Comparison of ENCODE assay signal across 8 cellular contexts in the genomic region with DNA sequence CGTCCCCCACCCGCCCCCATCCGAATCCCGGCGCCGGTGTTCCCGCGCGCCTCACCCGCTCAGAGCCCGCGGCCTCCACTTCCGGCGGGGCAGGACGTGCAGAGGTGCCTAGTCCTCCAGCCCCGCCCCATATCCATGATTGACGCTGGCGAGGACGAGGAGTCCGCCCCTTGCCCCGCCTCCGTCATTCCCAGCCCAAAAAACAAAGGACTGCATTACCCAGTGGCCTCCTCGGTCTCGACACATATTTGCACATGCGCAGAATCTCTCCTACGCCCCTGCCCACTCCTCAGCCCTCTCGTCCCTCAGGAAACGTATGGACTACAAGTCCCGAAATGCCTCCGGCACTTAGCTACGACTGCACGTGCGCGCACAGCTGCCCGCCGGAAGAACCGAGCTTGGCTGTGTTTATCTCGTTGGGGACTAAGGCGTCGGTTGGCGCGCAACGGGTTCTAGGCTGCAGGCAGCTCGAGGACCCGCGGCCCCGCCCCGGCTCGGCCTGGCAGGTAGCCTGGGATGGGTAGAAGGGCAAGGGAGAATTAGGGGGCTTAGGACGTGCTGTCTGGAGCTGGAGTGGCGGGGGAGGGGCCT. TPM values are rescaled to one million over a fixed set of nuclear protein-coding genes. Genes with fewer than 3 reads are reported as not detected.
A peak's percentile ranks its signal among the peaks of the same experiment; 100 is the strongest.
DNase-seq lines count a peak whose midpoint lies in the region; ATAC-seq lines count a peak whose summit lies in the region.

A gene with protein sequence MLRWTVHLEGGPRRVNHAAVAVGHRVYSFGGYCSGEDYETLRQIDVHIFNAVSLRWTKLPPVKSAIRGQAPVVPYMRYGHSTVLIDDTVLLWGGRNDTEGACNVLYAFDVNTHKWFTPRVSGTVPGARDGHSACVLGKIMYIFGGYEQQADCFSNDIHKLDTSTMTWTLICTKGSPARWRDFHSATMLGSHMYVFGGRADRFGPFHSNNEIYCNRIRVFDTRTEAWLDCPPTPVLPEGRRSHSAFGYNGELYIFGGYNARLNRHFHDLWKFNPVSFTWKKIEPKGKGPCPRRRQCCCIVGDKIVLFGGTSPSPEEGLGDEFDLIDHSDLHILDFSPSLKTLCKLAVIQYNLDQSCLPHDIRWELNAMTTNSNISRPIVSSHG (plus strand): TSS at position 407 of the 591 bp plus-strand sequence. CDS start 2,944 bp downstream, outside the sequence.
A gene (minus strand): TSS at position 104 of the 591 bp plus-strand sequence. CDS start 133 bp downstream, outside the sequence.

- peak; percentile 96 for DNase-seq in COLO668 (lab: John Stamatoyannopoulos, UW; ENCODE audit: unreplicated experiment)
- DNase-seq in HT1080 (ENCODE audit: low read depth): peak; percentile 100
- DNase-seq in NOMO-1 treated with DMSO at 0.1 percent for 48 hours (lab: John Stamatoyannopoulos, UW; ENCODE audit: unreplicated experiment): peak; percentile 100
- DNase-seq in activated CD8-positive, alpha-beta memory T cell treated with anti-CD3 and anti-CD28 coated beads for 4 hours (ENCODE audit: low read depth in 2 of 2): peak; percentile 97 to 98
- DNase-seq in effector memory CD4-positive, alpha-beta T cell: peak; percentile 98 to 99 (median 99)
- DNase-seq in lung microvascular endothelial cell (ENCODE audit: low read depth in 2 of 2): peak; percentile 100
- DNase-seq in stimulated activated CD4-positive, alpha-beta T cell treated with anti-CD3 and anti-CD28 coated beads, TNF-alpha, amount 100 ng/mL, for 48 hours (ENCODE audit: low read depth in 3 of 3): peak; percentile 98 to 99 (median 99)

- H3K4me1 ChIP-seq in effector memory CD4-positive, alpha-beta T cell (ENCODE audit: control insufficient read depth, insufficient read depth, low read length, poor library complexity, severe bottlenecking): peaks cover 23% of the 10 kb centered on the region

- H3K27ac ChIP-seq in effector memory CD4-positive, alpha-beta T cell (ENCODE audit: insufficient read depth, low read length, poor library complexity, severe bottlenecking): peak within 1 kb of the TSS; percentile 79

- no peaks in the 10 kb centered on the region for H3K9me3 ChIP-seq in effector memory CD4-positive, alpha-beta T cell (ENCODE audit: control insufficient read depth, low read length)

- peaks cover 48% of the 10 kb centered on the region for H3K36me3 ChIP-seq in effector memory CD4-positive, alpha-beta T cell (ENCODE audit: control insufficient read depth, insufficient read depth, low read length)

- H3K4me3 ChIP-seq in effector memory CD4-positive, alpha-beta T cell (ENCODE audit: insufficient read depth, low read depth, low read length, poor library complexity, severe bottlenecking): peak within 1 kb of the TSS; percentile 80

- peak; percentile 86 for ATAC-seq in GM21360 (IDR thresholded peaks at IDR 0.05; ENCODE audit: unreplicated experiment)

- no peaks in the 10 kb centered on the region for H3K27me3 ChIP-seq in effector memory CD4-positive, alpha-beta T cell (replicated peaks; ENCODE audit: control insufficient read depth, insufficient read depth, low read length, poor library complexity, severe bottlenecking)

RNA-seq across cellular contexts. Expression of the first gene that starts in this region (rescaled TPM):
- total RNA-seq in HT1080 (2014; rRNA removed; shearing (Covaris generic)): 119 and 133 TPM in 2 replicates
- 90.4 and 91.2 TPM in 2 replicates for polyA plus RNA-seq in HT1080 (2015; cell fraction: cytosol; rRNA removed)
- 55.7 and 57.5 TPM in 2 replicates for polyA plus RNA-seq in HT1080 (2015; cell fraction: nucleus; rRNA removed)
- total RNA-seq in lung microvascular endothelial cell: 104 and 126 TPM in 2 replicates

RNA-seq across cellular contexts. Expression of the second gene that starts in this region (rescaled TPM):
- total RNA-seq in HT1080 (2014; rRNA removed; shearing (Covaris generic)): 98.7 and 127 TPM in 2 replicates
- 94.8 and 112 TPM in 2 replicates for polyA plus RNA-seq in HT1080 (2015; cell fraction: cytosol; rRNA removed)
- 32.2 and 32.9 TPM in 2 replicates for polyA plus RNA-seq in HT1080 (2015; cell fraction: nucleus; rRNA removed)
- 33.3 and 47.0 TPM in 2 replicates for total RNA-seq in lung microvascular endothelial cell

Comparison
In these comparisons a context has a peak if more than half of its experiments do, and no peak if none do; other contexts are left out.
1. Peak in every context shown above with its lines: DNase-seq, ATAC-seq, H3K4me3 ChIP-seq and H3K27ac ChIP-seq.